ENCODE assay signal across 16 cellular contexts in genomic region chr12:132224484-132224883, GRCh38.
DNase-seq lines count a peak whose midpoint lies in the region; ATAC-seq and TF ChIP-seq lines count a peak whose summit lies in the region.
"Had no signal": no experiment of that assay in that cellular context is flagged by ENCODE, and none has a peak within 500 bp of the region (broad histone marks: within the 10 kb centered on the region; RNA-seq: fewer than 3 reads in every experiment).

No MANE protein-coding gene starts in this region.

- no peak for DNase-seq in stimulated activated naive CD8-positive, alpha-beta T cell treated with anti-CD3 and anti-CD28 coated beads, Interleukin-15, amount 100 ng/mL, for 72 hours
- no peak for DNase-seq in stimulated activated naive CD8-positive, alpha-beta T cell treated with anti-CD3 and anti-CD28 coated beads, Interleukin-15, Interleukin-2, amounts not matched to agents 100 U/mL and 50 U/mL, for 24 hours
- no peak for DNase-seq in SK-N-MC (ENCODE audit: low read depth, low spot score)
- DNase-seq in mesenchymal stem cell: no peak
- no peak for DNase-seq in brain microvascular endothelial cell
- DNase-seq in activated effector memory CD4-positive, alpha-beta T cell treated with Interleukin-2 at 50 U/mL for 16 hours: no peak
- no peak for DNase-seq in amniotic stem cell (lab: John Stamatoyannopoulos, UW)
- DNase-seq: ACHN; BE2C; Caco-2; CD4-positive, alpha-beta T cell; HCEC 1CT; HFFc6 had no signal

- peaks cover 9% of the 10 kb centered on the region for H3K4me1 Mint-ChIP-seq in stimulated activated naive CD8-positive, alpha-beta T cell treated with anti-CD3 and anti-CD28 coated beads, Interleukin-15, amount 100 ng/mL, for 72 hours
- H3K4me1 Mint-ChIP-seq: GM23338 had no signal

- H3K4me3 ChIP-seq in SK-N-MC (no peak overlapping the region), mesenchymal stem cell (ENCODE audit: insufficient read depth in 1 of 2, low read depth in 1 of 2, low read length in 2 of 2) (no peak overlapping the region), brain microvascular endothelial cell (ENCODE audit: low read depth, low read length) (no peak overlapping the region)
- H3K4me3 ChIP-seq: GM23338 had no signal

- H3K79me1 ChIP-seq in mesenchymal stem cell (replicated peaks; ENCODE audit: low read length, poor library complexity, severe bottlenecking): no peaks in the 10 kb centered on the region

- peak overlapping the region; percentile 39 for H3K27ac ChIP-seq in SK-N-MC
- no peak overlapping the region for H3K27ac ChIP-seq in mesenchymal stem cell (ENCODE audit: low read length, poor library complexity, severe bottlenecking)
- no peak overlapping the region for H3K27ac ChIP-seq in brain microvascular endothelial cell
- H3K27ac ChIP-seq: C4-2B had no signal

- H2AFZ ChIP-seq in mesenchymal stem cell (ENCODE audit: low read depth, low read length): no peak overlapping the region
- H2AFZ ChIP-seq: GM23338 had no signal

- no peak overlapping the region for H3K4me3 Mint-ChIP-seq in stimulated activated naive CD8-positive, alpha-beta T cell treated with anti-CD3 and anti-CD28 coated beads, Interleukin-15, amount 100 ng/mL, for 72 hours
- H3K4me3 Mint-ChIP-seq: CD4-positive, alpha-beta T cell; GM23338; HFFc6 had no signal

- H3K23ac ChIP-seq in mesenchymal stem cell (ENCODE audit: low read length in 2 of 2): no peak overlapping the region

- no peak overlapping the region for H2BK120ac ChIP-seq in mesenchymal stem cell (ENCODE audit: low read depth, low read length)

- peak; percentile 58 for ATAC-seq in stimulated activated naive CD8-positive, alpha-beta T cell treated with anti-CD3 and anti-CD28 coated beads, Interleukin-15, amount 100 ng/mL, for 72 hours
- ATAC-seq in stimulated activated naive CD8-positive, alpha-beta T cell treated with anti-CD3 and anti-CD28 coated beads, Interleukin-15, Interleukin-2, amounts not matched to agents 100 U/mL and 50 U/mL, for 24 hours: no peak
- ATAC-seq: GM23338, HepG2 had no signal

- no peaks in the 10 kb centered on the region for H3K9me3 Mint-ChIP-seq in stimulated activated naive CD8-positive, alpha-beta T cell treated with anti-CD3 and anti-CD28 coated beads, Interleukin-15, amount 100 ng/mL, for 72 hours
- H3K9me3 Mint-ChIP-seq: CD4-positive, alpha-beta T cell had no signal

- H3K9ac ChIP-seq in SK-N-MC (ENCODE audit: insufficient read length) (no peak overlapping the region), mesenchymal stem cell (ENCODE audit: low read length) (no peak overlapping the region)

- no peak overlapping the region for H2BK15ac ChIP-seq in mesenchymal stem cell (ENCODE audit: low read depth, poor library complexity, severe bottlenecking)

- no peak overlapping the region for H2AK5ac ChIP-seq in mesenchymal stem cell (ENCODE audit: low read length, severe bottlenecking)

- H2BK12ac ChIP-seq in mesenchymal stem cell (ENCODE audit: low read length in 2 of 2): no peak overlapping the region

- peaks cover 10% of the 10 kb centered on the region for H3K4me1 ChIP-seq in mesenchymal stem cell (ENCODE audit: control insufficient read depth, insufficient read depth, low read depth, low read length)
- H3K4me1 ChIP-seq: BE2C had no signal

- no peak for TF ChIP-seq CTCF in brain microvascular endothelial cell (IDR thresholded peaks at IDR 0.05; ENCODE audit: low read depth, low read length, missing control alignments)

- no peak overlapping the region for H3K18ac ChIP-seq in mesenchymal stem cell (ENCODE audit: low read depth in 1 of 2, low read length in 2 of 2)

- H3K27me3 ChIP-seq in mesenchymal stem cell (ENCODE audit: control insufficient read depth in 1 of 2, insufficient read depth in 1 of 2, low read length in 2 of 2) (peaks cover 0 to 46% of the 10 kb centered on the region in 2 experiments), brain microvascular endothelial cell (replicated peaks) (peaks cover 21% of the 10 kb centered on the region)

- in situ Hi-C loops in brain microvascular endothelial cell (cut with HindIII; ENCODE audit: low pct_ligation_motif_present, low sequenced_read_pairs): no loop called here

- no peak overlapping the region for H3K4ac ChIP-seq in mesenchymal stem cell (ENCODE audit: low read depth in 1 of 2, low read length in 2 of 2)

- no peak overlapping the region for H4K8ac ChIP-seq in mesenchymal stem cell (ENCODE audit: low read length)

- H3K14ac ChIP-seq in mesenchymal stem cell (ENCODE audit: low read length in 2 of 2): no peak overlapping the region

- H3K27ac Mint-ChIP-seq in stimulated activated naive CD8-positive, alpha-beta T cell treated with anti-CD3 and anti-CD28 coated beads, Interleukin-15, amount 100 ng/mL, for 72 hours: no peak overlapping the region
- H3K27ac Mint-ChIP-seq: CD4-positive, alpha-beta T cell; GM23338; HFFc6 had no signal

- H3K4me2 ChIP-seq in mesenchymal stem cell (ENCODE audit: low read length, poor library complexity, severe bottlenecking): no peak overlapping the region
- H3K4me2 ChIP-seq: GM23338 had no signal

- H3K36me3 ChIP-seq in SK-N-MC (ENCODE audit: insufficient read depth, low read length) (no peaks in the 10 kb centered on the region), mesenchymal stem cell (ENCODE audit: control insufficient read depth in 1 of 2, insufficient read depth in 2 of 2, low read depth in 1 of 2, low read length in 2 of 2) (no peaks in the 10 kb centered on the region), brain microvascular endothelial cell (replicated peaks) (no peaks in the 10 kb centered on the region)
- H3K36me3 ChIP-seq: BE2C had no signal

- H2BK5ac ChIP-seq in mesenchymal stem cell (ENCODE audit: low read depth, low read length, poor library complexity, severe bottlenecking): no peak overlapping the region

- peaks cover 24% of the 10 kb centered on the region for H3K27me3 Mint-ChIP-seq in stimulated activated naive CD8-positive, alpha-beta T cell treated with anti-CD3 and anti-CD28 coated beads, Interleukin-15, amount 100 ng/mL, for 72 hours

- H3K9me3 ChIP-seq in SK-N-MC (ENCODE audit: low read depth, low read length) (no peaks in the 10 kb centered on the region), mesenchymal stem cell (ENCODE audit: control insufficient read depth, low read length) (peaks cover 4% of the 10 kb centered on the region)
- H3K9me3 ChIP-seq: Caco-2 had no signal

- 96% methylated on average over 2 of the region's 2 CpGs for WGBS in mesenchymal stem cell

- peak overlapping the region; percentile 39 for H4K91ac ChIP-seq in mesenchymal stem cell (ENCODE audit: low read length)
